Comparison of ENCODE assay signal across 10 cellular contexts in the genomic region with DNA sequence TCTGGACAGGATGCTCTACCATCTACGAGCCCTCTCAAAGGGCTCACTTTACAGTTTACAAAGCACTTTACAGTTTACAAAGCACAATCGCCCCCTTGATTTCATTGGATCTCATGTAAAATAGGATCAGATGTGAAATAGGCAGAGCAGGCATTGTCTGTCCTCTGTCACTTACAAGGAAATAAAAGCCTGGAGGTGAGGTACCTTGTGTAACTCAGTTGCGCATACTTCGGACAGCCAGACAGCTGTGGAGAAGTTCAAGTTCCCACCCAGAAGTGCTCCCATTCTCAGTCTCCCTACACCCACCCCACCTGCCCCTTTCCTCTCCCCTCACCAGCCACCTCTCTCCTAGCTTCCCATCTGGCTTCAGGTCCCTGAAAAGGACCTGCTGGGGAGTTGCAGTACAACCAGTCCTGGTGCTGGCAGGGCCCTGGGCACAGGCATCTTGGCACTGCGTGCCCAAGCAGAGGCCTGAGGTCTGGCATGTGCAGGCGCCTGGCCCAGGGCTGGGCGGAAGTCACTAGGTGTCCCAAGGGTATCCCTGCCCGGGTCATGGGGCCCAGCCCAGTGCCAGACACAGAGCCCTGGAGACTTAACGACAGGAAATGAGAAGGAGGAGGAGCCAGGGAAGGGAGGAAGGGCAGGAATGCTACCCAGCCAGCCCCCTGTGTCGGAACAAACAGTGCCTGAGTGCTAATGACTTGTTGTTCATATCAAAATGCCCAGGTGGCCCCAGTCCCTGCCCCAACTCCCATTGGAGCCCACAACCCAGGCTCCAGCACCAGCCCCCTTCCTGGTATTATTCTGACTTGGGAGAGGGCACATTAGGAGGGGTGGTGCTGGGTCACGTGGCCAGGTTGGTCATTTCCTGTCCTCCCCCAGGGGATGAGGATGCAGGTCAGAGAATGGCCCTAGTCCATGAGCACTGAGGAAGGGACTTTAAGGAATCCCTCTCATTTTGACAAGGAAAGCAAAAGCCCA. TPM values are rescaled to one million over a fixed set of nuclear protein-coding genes. Genes with fewer than 3 reads are reported as not detected.
DNase-seq lines count a peak whose midpoint lies in the region; ATAC-seq and TF ChIP-seq lines count a peak whose summit lies in the region.
"Had no signal": no experiment of that assay in that cellular context is flagged by ENCODE, and none has a peak within 500 bp of the region (broad histone marks: within the 10 kb centered on the region; RNA-seq: fewer than 3 reads in every experiment).

No MANE protein-coding gene starts in this region.

- H3K36me3 ChIP-seq in OCI-LY3 (replicated peaks; ENCODE audit: low read depth, low read length) (no peaks in the 10 kb centered on the region), osteoblast (ENCODE audit: insufficient read depth, low read length) (no peaks in the 10 kb centered on the region)

- TF ChIP-seq CTCF in OCI-LY3 (IDR thresholded peaks at IDR 0.05; ENCODE audit: low read depth, low read length) (no peak), osteoblast (IDR thresholded peaks at IDR 0.05; ENCODE audit: extremely low read depth, low read depth, low read length) (no peak), GM13976 (IDR thresholded peaks at IDR 0.05; ENCODE audit: borderline replicate concordance, control extremely low read depth, extremely low read depth, insufficient read depth, missing control alignments) (no peak), foreskin fibroblast (IDR thresholded peaks at IDR 0.05; ENCODE audit: low read depth, low read length) (no peak)

- H3K4me2 ChIP-seq in OCI-LY3 (ENCODE audit: low read length) (peak overlapping the region; percentile 82), osteoblast (ENCODE audit: insufficient read depth, low read length) (peak overlapping the region; percentile 27)

- H4K20me1 ChIP-seq in OCI-LY3 (ENCODE audit: insufficient read depth, low read length): no peaks in the 10 kb centered on the region
- H4K20me1 ChIP-seq in osteoblast (ENCODE audit: insufficient read depth, low read length): no peaks in the 10 kb centered on the region

- in situ Hi-C loops in GM13976 (cut with MboI; ENCODE audit: low sequenced_read_pairs, unreplicated experiment): no loop called here

- H3K27ac ChIP-seq in OCI-LY3 (ENCODE audit: low read length): peak overlapping the region; percentile 95; the same call in 1 of the 2 replicates
- H3K27ac ChIP-seq in osteoblast (ENCODE audit: low read depth, low read length): peak overlapping the region; percentile 52
- H3K27ac ChIP-seq: HL-60 had no signal

- ATAC-seq in esophagus mucosa (peak; percentile 85), GM18873 (IDR thresholded peaks at IDR 0.05; ENCODE audit: low FRiP score, unreplicated experiment) (no peak)
- ATAC-seq: activated CD4-positive, alpha-beta T cell treated with anti-CD3 and anti-CD28 coated beads for 36 hours had no signal

- H2AFZ ChIP-seq in OCI-LY3 (ENCODE audit: low read depth, low read length) (0 out of 2 replicates have a peak overlapping the region, but pooled peaks have one; percentile 17), osteoblast (ENCODE audit: low read length) (peak overlapping the region; percentile 40)

- H3K4me3 ChIP-seq in OCI-LY3 (ENCODE audit: low read length) (peak overlapping the region; percentile 14; the same call in 1 of the 2 replicates), osteoblast (ENCODE audit: insufficient read depth, low read length) (peak overlapping the region; percentile 11), foreskin fibroblast (ENCODE audit: low read depth in 1 of 2, low read length in 2 of 2) (no peak overlapping the region)

- H3K79me2 ChIP-seq in OCI-LY3 (ENCODE audit: low read length) (no peaks in the 10 kb centered on the region), osteoblast (ENCODE audit: insufficient read depth, low read length) (no peaks in the 10 kb centered on the region)

- DNase-seq in COLO829 (ENCODE audit: low spot score): peak; percentile 57
- peak; percentile 90 for DNase-seq in osteoblast (ENCODE audit: insufficient read length, low spot score, missing footprints)
- no peak for DNase-seq in GM13976 (ENCODE audit: low spot score)
- DNase-seq in glomerular visceral epithelial cell (ENCODE audit: extremely low spot score): no peak
- DNase-seq in foreskin fibroblast: no peak
- DNase-seq: activated CD4-positive, alpha-beta T cell treated with anti-CD3 and anti-CD28 coated beads for 36 hours had no signal

- no peak overlapping the region; the same call in 1 of the 2 replicates for H3K9ac ChIP-seq in OCI-LY3 (ENCODE audit: low read length)

- H3K4me1 ChIP-seq in OCI-LY3 (ENCODE audit: low read length) (peaks cover 64% of the 10 kb centered on the region), osteoblast (ENCODE audit: insufficient read depth, low read length) (peaks cover 40% of the 10 kb centered on the region)

- no peaks in the 10 kb centered on the region; the same call in 1 of the 2 replicates for H3K27me3 ChIP-seq in OCI-LY3 (ENCODE audit: low read depth, low read length)
- no peaks in the 10 kb centered on the region for H3K27me3 ChIP-seq in osteoblast (ENCODE audit: insufficient read depth, low read length)

- no peaks in the 10 kb centered on the region for H3K9me3 ChIP-seq in OCI-LY3 (ENCODE audit: insufficient read depth, low read length)
- no peaks in the 10 kb centered on the region for H3K9me3 ChIP-seq in osteoblast (ENCODE audit: low read depth, low read length)

RNA-seq across cellular contexts. Expression of gene RAPGEF3, which starts 5.4 kb away (rescaled TPM):
- total RNA-seq in esophagus mucosa (16.5 TPM), osteoblast (3.5 and 4.3 TPM in 2 replicates)

RNA-seq across cellular contexts. Expression of gene SLC48A1, which starts 19.7 kb away (rescaled TPM):
- 19.8 TPM for total RNA-seq in esophagus mucosa
- total RNA-seq in osteoblast: 18.0 and 19.2 TPM in 2 replicates

RNA-seq across cellular contexts. Expression of gene ENDOU, which starts 28.0 kb away (rescaled TPM):
- 66.9 TPM for total RNA-seq in esophagus mucosa
- total RNA-seq in osteoblast: not detected in 2 replicates
- total RNA-seq: activated CD4-positive, alpha-beta T cell treated with anti-CD3 and anti-CD28 coated beads for 36 hours had no signal

RNA-seq across cellular contexts. Expression of gene RPAP3, which starts 47.5 kb away (rescaled TPM):
- 18.2 TPM for total RNA-seq in esophagus mucosa
- 15.6 and 17.1 TPM in 2 replicates for total RNA-seq in osteoblast

Comparison
In these comparisons a context has a peak if more than half of its experiments do, and no peak if none do; other contexts are left out.
1. DNase-seq: peak in COLO829 (single experiment) and osteoblast (single experiment); none in GM13976 (single experiment), glomerular visceral epithelial cell (single experiment) and foreskin fibroblast (0 of 2).
2. H3K4me3 ChIP-seq: peak in OCI-LY3 (single experiment) and osteoblast (single experiment); none in foreskin fibroblast (0 of 2).
3. RNA of gene ENDOU, which starts 28.0 kb away (total RNA-seq): 66.9 TPM in esophagus mucosa (single experiment); not detected in osteoblast; every median in the first group is over 10 times any median in the second.